Comparison of ENCODE assay signal across 21 cellular contexts in genomic region chr7:47559306-47560220, GRCh38. TPM values are rescaled to one million over a fixed set of nuclear protein-coding genes. Genes with fewer than 3 reads are reported as not detected.
"Had no signal": no experiment of that assay in that cellular context is flagged by ENCODE, and none has a peak within 500 bp of the region (broad histone marks: within the 10 kb centered on the region; RNA-seq: fewer than 3 reads in every experiment).

No MANE protein-coding gene starts in this region.

- H3K9me3 Mint-ChIP-seq: immature natural killer cell; stimulated activated effector memory CD8-positive, alpha-beta T cell treated with anti-CD3 and anti-CD28 coated beads, Interleukin-12 subunit alpha, Interleukin-12 subunit beta, amount 100 ng/mL, for 72 hours had no signal

- DNase-seq: effector memory CD4-positive, alpha-beta T cell; gastrocnemius medialis; glutamatergic neuron; immature natural killer cell; left cardiac atrium; left ventricle myocardium inferior; lower lobe of right lung; mesendoderm; naive thymus-derived CD8-positive, alpha-beta T cell; ovary; right cardiac atrium; stimulated activated CD4-positive, alpha-beta T cell treated with anti-CD3 and anti-CD28 coated beads, Interleukin-4, amount 100 ng/mL, for 1 hour; stimulated activated CD8-positive, alpha-beta memory T cell treated with anti-CD3 and anti-CD28 coated beads, Interleukin-4, amount 100 ng/mL, for 48 hours; stimulated activated naive CD8-positive, alpha-beta T cell treated with anti-CD3 and anti-CD28 coated beads, Interleukin-15, Interleukin-2, amounts not matched to agents 100 U/mL and 50 U/mL, for 24 hours; thyroid gland; uterus had no signal

- H3K4me3 ChIP-seq: gastrocnemius medialis, left ventricle myocardium inferior, lower lobe of right lung, ovary, smooth muscle cell, suprapubic skin, thyroid gland, upper lobe of left lung, uterus had no signal

- H3K27me3 ChIP-seq: gastrocnemius medialis, ovary, suprapubic skin, thyroid gland, upper lobe of left lung, uterus had no signal

- H3K4me1 Mint-ChIP-seq: immature natural killer cell; stimulated activated effector memory CD8-positive, alpha-beta T cell treated with anti-CD3 and anti-CD28 coated beads, Interleukin-12 subunit alpha, Interleukin-12 subunit beta, amount 100 ng/mL, for 72 hours had no signal

- H3K4me3 Mint-ChIP-seq: immature natural killer cell; naive thymus-derived CD8-positive, alpha-beta T cell; stimulated activated effector memory CD8-positive, alpha-beta T cell treated with anti-CD3 and anti-CD28 coated beads, Interleukin-12 subunit alpha, Interleukin-12 subunit beta, amount 100 ng/mL, for 72 hours had no signal

- H3K27me3 Mint-ChIP-seq: naive thymus-derived CD8-positive, alpha-beta T cell had no signal

- H3K36me3 Mint-ChIP-seq: immature natural killer cell; naive thymus-derived CD8-positive, alpha-beta T cell; stimulated activated effector memory CD8-positive, alpha-beta T cell treated with anti-CD3 and anti-CD28 coated beads, Interleukin-12 subunit alpha, Interleukin-12 subunit beta, amount 100 ng/mL, for 72 hours had no signal

- H3K36me3 ChIP-seq: gastrocnemius medialis, left ventricle myocardium inferior, lower lobe of right lung, ovary, suprapubic skin, thyroid gland, upper lobe of left lung, uterus had no signal

- H3K27ac ChIP-seq: gastrocnemius medialis, left ventricle myocardium inferior, lower lobe of right lung, ovary, suprapubic skin, thyroid gland, upper lobe of left lung had no signal

- H3K27ac Mint-ChIP-seq: immature natural killer cell; naive thymus-derived CD8-positive, alpha-beta T cell; stimulated activated effector memory CD8-positive, alpha-beta T cell treated with anti-CD3 and anti-CD28 coated beads, Interleukin-12 subunit alpha, Interleukin-12 subunit beta, amount 100 ng/mL, for 72 hours had no signal

- ATAC-seq: esophagus mucosa; gastrocnemius medialis; left cardiac atrium; lower lobe of right lung; naive thymus-derived CD8-positive, alpha-beta T cell; right cardiac atrium; stimulated activated effector memory CD8-positive, alpha-beta T cell treated with anti-CD3 and anti-CD28 coated beads, Interleukin-12 subunit alpha, Interleukin-12 subunit beta, amount 100 ng/mL, for 72 hours; stimulated activated naive CD8-positive, alpha-beta T cell treated with anti-CD3 and anti-CD28 coated beads, Interleukin-15, Interleukin-2, amounts not matched to agents 100 U/mL and 50 U/mL, for 24 hours had no signal

- H3K9me3 ChIP-seq: gastrocnemius medialis, left ventricle myocardium inferior, lower lobe of right lung, ovary, suprapubic skin, thyroid gland, upper lobe of left lung, uterus had no signal

RNA-seq across cellular contexts. Expression of gene TNS3, which starts 22.3 kb away (rescaled TPM):
- polyA plus RNA-seq: naive thymus-derived CD8-positive, alpha-beta T cell had no signal
